24 cellular contexts compared by ENCODE assay signal in genomic region chr12:112813836-112814235, GRCh38. TPM values are rescaled to one million over a fixed set of nuclear protein-coding genes. Genes with fewer than 3 reads are reported as not detected.
"Had no signal": no experiment of that assay in that cellular context is flagged by ENCODE, and none has a peak within 500 bp of the region (broad histone marks: within the 10 kb centered on the region; RNA-seq: fewer than 3 reads in every experiment).

No MANE protein-coding gene starts in this region.

- H3K9ac ChIP-seq: KMS-11, SK-N-SH had no signal

- H3K9me3 ChIP-seq: SK-N-SH had no signal

- ATAC-seq: HepG2, K562 had no signal

- H3K36me3 Mint-ChIP-seq: IgD-negative memory B cell had no signal

- DNase-seq: Kasumi-1, MM.1S, NCI-H1092 treated with DMSO at 0.1 percent for 48 hours, NCI-H1436, NCI-H187, NCI-H2029, NCI-H2081 treated with DMSO at 0.1 percent for 48 hours, NCI-H2171, NCI-H226, NCI-H446, NCI-H510A, NCI-H524 treated with DMSO at 0.1 percent for 48 hours, NCI-H774, SHP77, SK-N-SH, SW 1271 had no signal

- H3K9me3 Mint-ChIP-seq: IgD-negative memory B cell had no signal

- H3K27ac ChIP-seq: KMS-11, RWPE1 had no signal

- H3K4me2 ChIP-seq: KMS-11, SK-N-SH had no signal

- H3K4me3 ChIP-seq: K562 had no signal

- H3K4me3 Mint-ChIP-seq: IgD-negative memory B cell had no signal

- H3K27ac Mint-ChIP-seq: IgD-negative memory B cell had no signal

RNA-seq across cellular contexts. Expression of gene RPH3A, which starts 22.3 kb away (rescaled TPM):
- total RNA-seq: HepG2, HT1080, K562, M059J, SK-MEL-5 had no signal
